Comparison of ENCODE assay signal across 8 cellular contexts in the genomic region with DNA sequence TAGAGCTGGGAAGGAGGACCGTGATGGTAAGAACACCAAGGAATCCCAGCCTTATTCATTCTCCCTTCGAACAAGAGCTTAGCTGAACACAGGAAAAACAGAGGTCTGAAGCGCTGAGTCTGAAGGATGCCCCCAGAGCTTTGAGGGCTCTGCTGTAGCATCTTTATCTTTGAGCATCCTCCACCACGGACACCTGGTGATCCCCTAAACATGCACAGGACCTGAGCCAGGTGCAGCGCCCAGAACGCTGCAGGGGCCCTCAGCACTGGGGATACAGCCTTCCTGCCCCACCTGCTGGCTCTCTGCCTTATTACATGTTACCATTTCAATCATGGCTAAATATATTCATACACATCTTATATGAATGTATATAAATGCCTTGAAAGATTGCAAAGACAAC. TPM values are rescaled to one million over a fixed set of nuclear protein-coding genes. Genes with fewer than 3 reads are reported as not detected.
DNase-seq lines count a peak whose midpoint lies in the region; TF ChIP-seq lines count a peak whose summit lies in the region.

No MANE protein-coding gene starts in this region.

- H3K27me3 ChIP-seq in KMS-11 (ENCODE audit: insufficient read depth, low read depth) (peaks cover 48% of the 10 kb centered on the region), layer of hippocampus (ENCODE audit: control insufficient read depth, insufficient read depth, low read length) (no peaks in the 10 kb centered on the region), testis (no peaks in the 10 kb centered on the region)

- H3K79me2 ChIP-seq in KMS-11 (ENCODE audit: insufficient read depth, low read depth): no peaks in the 10 kb centered on the region

- H3K27ac Mint-ChIP-seq in activated naive CD8-positive, alpha-beta T cell treated with anti-CD3 and anti-CD28 coated beads for 36 hours: no peak overlapping the region

- peak overlapping the region; percentile 39 for H3K4me2 ChIP-seq in KMS-11

- WGBS in testis, 2 donors: 48 to 55% methylated on average over 6 of the region's 6 CpGs

- H3K36me3 ChIP-seq in KMS-11 (ENCODE audit: insufficient read depth) (no peaks in the 10 kb centered on the region), testis (ENCODE audit: low read depth, missing control alignments) (no peaks in the 10 kb centered on the region)

- H3K4me1 ChIP-seq in KMS-11 (ENCODE audit: low read depth, poor library complexity, severe bottlenecking) (peaks cover 17% of the 10 kb centered on the region), testis (no peaks in the 10 kb centered on the region)

- no peak overlapping the region for H3K4me3 Mint-ChIP-seq in activated naive CD8-positive, alpha-beta T cell treated with anti-CD3 and anti-CD28 coated beads for 36 hours

- no peaks in the 10 kb centered on the region for H3K36me3 Mint-ChIP-seq in activated naive CD8-positive, alpha-beta T cell treated with anti-CD3 and anti-CD28 coated beads for 36 hours

- H3K4me1 Mint-ChIP-seq in activated naive CD8-positive, alpha-beta T cell treated with anti-CD3 and anti-CD28 coated beads for 36 hours: peaks cover 9% of the 10 kb centered on the region

- in situ Hi-C loops in G401 (cut with HindIII; ENCODE audit: low sequenced_read_pairs): no loop called here

- no peak overlapping the region for H3K27ac ChIP-seq in KMS-11
- H3K27ac ChIP-seq in layer of hippocampus (ENCODE audit: low read depth, low read length): peak overlapping the region; percentile 30
- no peak overlapping the region for H3K27ac ChIP-seq in testis

- H3K4me3 ChIP-seq in KMS-11 (IDR thresholded peaks at IDR 0.05; ENCODE audit: insufficient read depth, low read depth, low read length) (no peak overlapping the region), testis (no peak overlapping the region)

- H3K9me3 ChIP-seq in testis: no peaks in the 10 kb centered on the region

- no peak for TF ChIP-seq POLR2A in testis (IDR thresholded peaks at IDR 0.05)

- TF ChIP-seq CTCF in KMS-11 (conservative IDR thresholded peaks at IDR 0.05; ENCODE audit: low read depth, low read length) (peak; percentile 99), testis (IDR thresholded peaks at IDR 0.05) (peak in 2 of 3 experiments; percentile 43 to 50)

- DNase-seq in G401 (ENCODE audit: low spot score): peak; percentile 59
- peak; percentile 64 for DNase-seq in SK-N-DZ (ENCODE audit: low spot score)
- peak; percentile 57 for DNase-seq in activated naive CD8-positive, alpha-beta T cell treated with anti-CD3 and anti-CD28 coated beads for 36 hours
- peak; percentile 56 for DNase-seq in testis
- no peak for DNase-seq in inferior parietal cortex (ENCODE audit: extremely low spot score)
- no peak for DNase-seq in NCI-H2029 (lab: John Stamatoyannopoulos, UW)

- H3K9ac ChIP-seq in KMS-11: no peak overlapping the region

- H4K20me1 ChIP-seq in KMS-11 (ENCODE audit: insufficient read depth): no peaks in the 10 kb centered on the region

- peak overlapping the region; percentile 3; the same call in 1 of the 2 replicates for H2AFZ ChIP-seq in KMS-11 (ENCODE audit: low read depth)

- H3K9me3 Mint-ChIP-seq in activated naive CD8-positive, alpha-beta T cell treated with anti-CD3 and anti-CD28 coated beads for 36 hours: no peaks in the 10 kb centered on the region

- intact Hi-C loops in testis (cut with DNase I; ENCODE audit: low total_unique reads): loop anchor here (10.0 kb wide), 1 partner anchor 154 kb away; no protein-coding TSS in a partner anchor

- peaks cover 10% of the 10 kb centered on the region for H3K27me3 Mint-ChIP-seq in activated naive CD8-positive, alpha-beta T cell treated with anti-CD3 and anti-CD28 coated beads for 36 hours

RNA-seq across cellular contexts. Expression of a gene that starts 7.7 kb away (rescaled TPM):
- 13.7 and 25.4 TPM in 2 replicates for total RNA-seq in G401 (2014; rRNA removed; shearing (Covaris generic))
- 23.0 and 26.2 TPM in 2 replicates for polyA plus RNA-seq in SK-N-DZ (2014; cell fraction: cytosol; rRNA removed)
- 37.6 and 44.8 TPM in 2 replicates for polyA plus RNA-seq in SK-N-DZ (2014; cell fraction: nucleus; rRNA removed)
- total RNA-seq in activated naive CD8-positive, alpha-beta T cell treated with anti-CD3 and anti-CD28 coated beads for 36 hours: 100 to 1,000 TPM; 103 TPM
- total RNA-seq in testis: 10 to 100 TPM; 21.6 to 26.7 TPM
- 18.5 TPM for polyA plus RNA-seq in testis (ENCODE audit: insufficient read depth, low read depth, low replicate concordance)

RNA-seq across cellular contexts. Expression of a gene that starts 10.2 kb away (rescaled TPM):
- total RNA-seq in G401 (2014; rRNA removed; shearing (Covaris generic)): 0.25 and 0.44 TPM in 2 replicates
- not detected in 2 replicates for polyA plus RNA-seq in SK-N-DZ (2014; cell fraction: cytosol; rRNA removed)
- 1.5 and 2.5 TPM in 2 replicates for polyA plus RNA-seq in SK-N-DZ (2014; cell fraction: nucleus; rRNA removed)
- not detected for total RNA-seq in activated naive CD8-positive, alpha-beta T cell treated with anti-CD3 and anti-CD28 coated beads for 36 hours
- 1 to 10 TPM; 5.5 to 6.0 TPM for total RNA-seq in testis
- polyA plus RNA-seq in testis (ENCODE audit: insufficient read depth, low read depth, low replicate concordance): 1.5 TPM

RNA-seq across cellular contexts. Expression of a gene that starts 17.4 kb away (rescaled TPM):
- 103 and 112 TPM in 2 replicates for total RNA-seq in G401 (2014; rRNA removed; shearing (Covaris generic))
- 86.4 and 99.9 TPM in 2 replicates for polyA plus RNA-seq in SK-N-DZ (2014; cell fraction: cytosol; rRNA removed)
- polyA plus RNA-seq in SK-N-DZ (2014; cell fraction: nucleus; rRNA removed): 46.6 and 66.0 TPM in 2 replicates
- 10 to 100 TPM; 65.9 to 68.2 TPM for total RNA-seq in activated naive CD8-positive, alpha-beta T cell treated with anti-CD3 and anti-CD28 coated beads for 36 hours
- 100 to 1,000 TPM; 142 to 200 TPM for total RNA-seq in testis
- polyA plus RNA-seq in testis (ENCODE audit: insufficient read depth, low read depth, low replicate concordance): 110 TPM

RNA-seq across cellular contexts. Expression of a gene that starts 29.5 kb away (rescaled TPM):
- not detected in 2 replicates for total RNA-seq in G401 (2014; rRNA removed; shearing (Covaris generic))
- 0.44 TPM in 1 of 2 replicates, not detected in the other for polyA plus RNA-seq in SK-N-DZ (2014; cell fraction: cytosol; rRNA removed)
- polyA plus RNA-seq in SK-N-DZ (2014; cell fraction: nucleus; rRNA removed): 0.15 and 0.95 TPM in 2 replicates
- total RNA-seq in activated naive CD8-positive, alpha-beta T cell treated with anti-CD3 and anti-CD28 coated beads for 36 hours: 10 to 100 TPM; 18.7 to 19.6 TPM
- not detected for total RNA-seq in testis
- polyA plus RNA-seq in testis (ENCODE audit: insufficient read depth, low read depth, low replicate concordance): 0.38 TPM

RNA-seq across cellular contexts. Expression of a gene that starts 32.9 kb away (rescaled TPM):
- total RNA-seq in G401 (2014; rRNA removed; shearing (Covaris generic)): 23.9 and 30.9 TPM in 2 replicates
- polyA plus RNA-seq in SK-N-DZ (2014; cell fraction: cytosol; rRNA removed): 0.50 TPM in 1 of 2 replicates, not detected in the other
- polyA plus RNA-seq in SK-N-DZ (2014; cell fraction: nucleus; rRNA removed): not detected in 2 replicates
- total RNA-seq in activated naive CD8-positive, alpha-beta T cell treated with anti-CD3 and anti-CD28 coated beads for 36 hours: not detected
- 1 to 10 TPM; 8.8 to 9.7 TPM for total RNA-seq in testis
- 3.3 TPM for polyA plus RNA-seq in testis (ENCODE audit: insufficient read depth, low read depth, low replicate concordance)

Comparison
In these comparisons a context has a peak if more than half of its experiments do, and no peak if none do; other contexts are left out.
1. DNase-seq: peak in G401 (single experiment), SK-N-DZ (single experiment), activated naive CD8-positive, alpha-beta T cell treated with anti-CD3 and anti-CD28 coated beads for 36 hours (single experiment) and testis (single experiment); none in inferior parietal cortex (single experiment) and NCI-H2029 (single experiment).